In the genomic region with DNA sequence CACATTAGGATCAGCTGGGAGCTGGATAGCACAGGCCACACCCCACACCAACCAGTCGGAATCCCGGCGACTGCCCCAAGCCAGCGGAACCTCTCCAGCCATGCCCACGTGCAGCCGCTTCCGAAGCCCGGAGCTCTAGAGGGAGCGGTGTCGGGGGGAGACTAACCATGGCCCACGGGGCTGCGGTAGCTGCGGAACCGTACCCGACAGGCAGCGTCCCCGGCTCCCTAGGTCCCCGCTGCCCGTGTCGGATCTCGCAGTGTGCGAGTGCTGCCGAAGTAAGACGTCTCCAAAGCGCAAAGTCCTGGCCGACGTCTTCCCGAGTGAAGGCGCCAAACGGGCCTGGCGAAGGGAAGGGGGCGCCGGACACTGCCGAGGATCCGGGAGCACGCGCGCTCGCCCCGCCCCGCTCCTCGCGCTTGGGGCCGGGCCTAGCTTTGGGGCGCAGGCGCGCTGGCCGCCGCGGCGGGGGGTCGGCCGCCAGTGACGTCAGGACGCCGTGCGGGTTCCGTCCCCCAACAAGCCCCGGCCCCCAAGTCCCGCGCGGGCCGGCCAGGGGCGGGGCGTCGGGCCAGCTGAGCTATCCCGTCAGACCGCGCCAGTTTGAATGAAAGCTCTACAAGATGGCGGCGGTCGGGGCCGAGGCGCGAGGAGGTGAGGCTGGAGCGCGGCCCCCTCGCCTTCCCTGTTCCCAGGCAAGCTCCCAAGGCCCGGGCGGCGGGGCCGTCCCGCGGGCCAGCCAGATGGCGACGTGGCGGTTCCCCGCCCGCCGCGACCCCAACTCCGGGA, we compare ENCODE assay signal across 1 cellular context.
A peak's percentile ranks its signal among the peaks of the same experiment; 100 is the strongest.
TF ChIP-seq lines count a peak whose summit lies in the region.

A gene with protein sequence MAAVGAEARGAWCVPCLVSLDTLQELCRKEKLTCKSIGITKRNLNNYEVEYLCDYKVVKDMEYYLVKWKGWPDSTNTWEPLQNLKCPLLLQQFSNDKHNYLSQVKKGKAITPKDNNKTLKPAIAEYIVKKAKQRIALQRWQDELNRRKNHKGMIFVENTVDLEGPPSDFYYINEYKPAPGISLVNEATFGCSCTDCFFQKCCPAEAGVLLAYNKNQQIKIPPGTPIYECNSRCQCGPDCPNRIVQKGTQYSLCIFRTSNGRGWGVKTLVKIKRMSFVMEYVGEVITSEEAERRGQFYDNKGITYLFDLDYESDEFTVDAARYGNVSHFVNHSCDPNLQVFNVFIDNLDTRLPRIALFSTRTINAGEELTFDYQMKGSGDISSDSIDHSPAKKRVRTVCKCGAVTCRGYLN (plus strand): TSS at position 601 of the 789 bp plus-strand sequence. CDS start 23 bp downstream, at position 624.

TF ChIP-seq in HEK293, 187 proteins besides CTCF, POLR2A, EP300 and RAD21 (continued from another document and continues in another):
- TF ChIP-seq REST (tag by site-specific recombination; IDR thresholded peaks at IDR 0.05) (peak; percentile 90), ZBTB17 (tag by site-specific recombination; IDR thresholded peaks at IDR 0.05) (peak; percentile 88), HOXC10 (CRISPR knock-in tag; IDR thresholded peaks at IDR 0.05) (0 out of 2 replicates have a peak, but pooled peaks have one; percentile 30), ZNF510 (tag by site-specific recombination; IDR thresholded peaks at IDR 0.05; ENCODE audit: insufficient replicate concordance) (no peak), ZNF792 (tag by site-specific recombination; IDR thresholded peaks at IDR 0.05) (no peak), ELK4 (IDR thresholded peaks at IDR 0.05; ENCODE audit: borderline replicate concordance, low read depth, low read length) (no peak), ZNF701 (tag by site-specific recombination; IDR thresholded peaks at IDR 0.05) (no peak), ZNF488 (tag by site-specific recombination; IDR thresholded peaks at IDR 0.05) (no peak), BCL11A (tag by site-specific recombination; IDR thresholded peaks at IDR 0.05; ENCODE audit: low read depth) (peak; percentile 57; the same call in 1 of the 2 replicates), SCRT2 (tag by site-specific recombination; IDR thresholded peaks at IDR 0.05) (peak; percentile 40; the same call in 1 of the 2 replicates), BCL11B (tag by site-specific recombination; IDR thresholded peaks at IDR 0.05; ENCODE audit: low read depth) (no peak; the same call in 1 of the 2 replicates), ZNF677 (tag by site-specific recombination; IDR thresholded peaks at IDR 0.05) (no peak), ZNF623 (tag by site-specific recombination; IDR thresholded peaks at IDR 0.05) (no peak; the same call in 1 of the 2 replicates), ZNF768 (tag by site-specific recombination; IDR thresholded peaks at IDR 0.05) (no peak; the same call in 1 of the 2 replicates), OSR2 (tag by site-specific recombination; IDR thresholded peaks at IDR 0.05) (peak; percentile 36; the same call in 1 of the 2 replicates), ZNF560 (tag by site-specific recombination; IDR thresholded peaks at IDR 0.05; ENCODE audit: borderline replicate concordance) (no peak), ZXDB (tag by site-specific recombination; IDR thresholded peaks at IDR 0.05) (peak; percentile 87), ZFP41 (tag by site-specific recombination; IDR thresholded peaks at IDR 0.05; ENCODE audit: borderline replicate concordance) (no peak), ZNF157 (tag by site-specific recombination; IDR thresholded peaks at IDR 0.05) (no peak), ZNF132 (tag by site-specific recombination; IDR thresholded peaks at IDR 0.05; ENCODE audit: borderline replicate concordance) (no peak), ZNF704 (tag by site-specific recombination; IDR thresholded peaks at IDR 0.05) (peak; percentile 62), ZNF133 (tag by site-specific recombination; IDR thresholded peaks at IDR 0.05) (no peak), ZBTB8A (tag by site-specific recombination; IDR thresholded peaks at IDR 0.05) (no peak; the same call in 1 of the 2 replicates), OVOL3 (tag by site-specific recombination; IDR thresholded peaks at IDR 0.05) (peak; percentile 40; the same call in 1 of the 2 replicates), KLF8 (tag by site-specific recombination; IDR thresholded peaks at IDR 0.05) (peak; percentile 68; the same call in 1 of the 2 replicates), ZNF843 (tag by site-specific recombination; IDR thresholded peaks at IDR 0.05) (no peak), ZNF155 (tag by site-specific recombination; IDR thresholded peaks at IDR 0.05) (no peak), ZBTB11 (tag by site-specific recombination; conservative IDR thresholded peaks at IDR 0.05; ENCODE audit: low read depth) (peak; percentile 90), ZNF221 (tag by site-specific recombination; IDR thresholded peaks at IDR 0.05; ENCODE audit: borderline replicate concordance) (no peak), PATZ1 (tag by site-specific recombination; IDR thresholded peaks at IDR 0.05) (peak; percentile 77; the same call in 1 of the 2 replicates), ZNF664 (tag by site-specific recombination; IDR thresholded peaks at IDR 0.05) (no peak; the same call in 1 of the 2 replicates), ZBTB1 (tag by site-specific recombination; IDR thresholded peaks at IDR 0.05) (no peak), KLF1 (tag by site-specific recombination; IDR thresholded peaks at IDR 0.05) (peak; percentile 52)
- TF ChIP-seq, protein P1, sequence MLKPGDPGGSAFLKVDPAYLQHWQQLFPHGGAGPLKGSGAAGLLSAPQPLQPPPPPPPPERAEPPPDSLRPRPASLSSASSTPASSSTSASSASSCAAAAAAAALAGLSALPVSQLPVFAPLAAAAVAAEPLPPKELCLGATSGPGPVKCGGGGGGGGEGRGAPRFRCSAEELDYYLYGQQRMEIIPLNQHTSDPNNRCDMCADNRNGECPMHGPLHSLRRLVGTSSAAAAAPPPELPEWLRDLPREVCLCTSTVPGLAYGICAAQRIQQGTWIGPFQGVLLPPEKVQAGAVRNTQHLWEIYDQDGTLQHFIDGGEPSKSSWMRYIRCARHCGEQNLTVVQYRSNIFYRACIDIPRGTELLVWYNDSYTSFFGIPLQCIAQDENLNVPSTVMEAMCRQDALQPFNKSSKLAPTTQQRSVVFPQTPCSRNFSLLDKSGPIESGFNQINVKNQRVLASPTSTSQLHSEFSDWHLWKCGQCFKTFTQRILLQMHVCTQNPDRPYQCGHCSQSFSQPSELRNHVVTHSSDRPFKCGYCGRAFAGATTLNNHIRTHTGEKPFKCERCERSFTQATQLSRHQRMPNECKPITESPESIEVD (tag by site-specific recombination; IDR thresholded peaks at IDR 0.05), result no peak
- TF ChIP-seq, protein P2, sequence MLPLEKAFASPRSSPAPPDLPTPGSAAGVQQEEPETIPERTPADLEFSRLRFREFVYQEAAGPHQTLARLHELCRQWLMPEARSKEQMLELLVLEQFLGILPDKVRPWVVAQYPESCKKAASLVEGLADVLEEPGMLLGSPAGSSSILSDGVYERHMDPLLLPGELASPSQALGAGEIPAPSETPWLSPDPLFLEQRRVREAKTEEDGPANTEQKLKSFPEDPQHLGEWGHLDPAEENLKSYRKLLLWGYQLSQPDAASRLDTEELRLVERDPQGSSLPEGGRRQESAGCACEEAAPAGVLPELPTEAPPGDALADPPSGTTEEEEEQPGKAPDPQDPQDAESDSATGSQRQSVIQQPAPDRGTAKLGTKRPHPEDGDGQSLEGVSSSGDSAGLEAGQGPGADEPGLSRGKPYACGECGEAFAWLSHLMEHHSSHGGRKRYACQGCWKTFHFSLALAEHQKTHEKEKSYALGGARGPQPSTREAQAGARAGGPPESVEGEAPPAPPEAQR (tag by site-specific recombination; IDR thresholded peaks at IDR 0.05), result no peak
- TF ChIP-seq, protein P3, sequence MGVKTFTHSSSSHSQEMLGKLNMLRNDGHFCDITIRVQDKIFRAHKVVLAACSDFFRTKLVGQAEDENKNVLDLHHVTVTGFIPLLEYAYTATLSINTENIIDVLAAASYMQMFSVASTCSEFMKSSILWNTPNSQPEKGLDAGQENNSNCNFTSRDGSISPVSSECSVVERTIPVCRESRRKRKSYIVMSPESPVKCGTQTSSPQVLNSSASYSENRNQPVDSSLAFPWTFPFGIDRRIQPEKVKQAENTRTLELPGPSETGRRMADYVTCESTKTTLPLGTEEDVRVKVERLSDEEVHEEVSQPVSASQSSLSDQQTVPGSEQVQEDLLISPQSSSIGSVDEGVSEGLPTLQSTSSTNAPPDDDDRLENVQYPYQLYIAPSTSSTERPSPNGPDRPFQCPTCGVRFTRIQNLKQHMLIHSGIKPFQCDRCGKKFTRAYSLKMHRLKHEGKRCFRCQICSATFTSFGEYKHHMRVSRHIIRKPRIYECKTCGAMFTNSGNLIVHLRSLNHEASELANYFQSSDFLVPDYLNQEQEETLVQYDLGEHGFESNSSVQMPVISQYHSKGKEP (tag by site-specific recombination; IDR thresholded peaks at IDR 0.05), result no peak
